Comparison of ENCODE assay signal across 1 cellular context in genomic region chr15:40471778-40472130, GRCh38.
TF ChIP-seq lines count a peak whose summit lies in the region.

No MANE protein-coding gene starts in this region.

TF ChIP-seq in GM23338, 12 proteins besides CTCF, POLR2A, EP300 and RAD21 (continued from another document):
- TF ChIP-seq, protein P1, sequence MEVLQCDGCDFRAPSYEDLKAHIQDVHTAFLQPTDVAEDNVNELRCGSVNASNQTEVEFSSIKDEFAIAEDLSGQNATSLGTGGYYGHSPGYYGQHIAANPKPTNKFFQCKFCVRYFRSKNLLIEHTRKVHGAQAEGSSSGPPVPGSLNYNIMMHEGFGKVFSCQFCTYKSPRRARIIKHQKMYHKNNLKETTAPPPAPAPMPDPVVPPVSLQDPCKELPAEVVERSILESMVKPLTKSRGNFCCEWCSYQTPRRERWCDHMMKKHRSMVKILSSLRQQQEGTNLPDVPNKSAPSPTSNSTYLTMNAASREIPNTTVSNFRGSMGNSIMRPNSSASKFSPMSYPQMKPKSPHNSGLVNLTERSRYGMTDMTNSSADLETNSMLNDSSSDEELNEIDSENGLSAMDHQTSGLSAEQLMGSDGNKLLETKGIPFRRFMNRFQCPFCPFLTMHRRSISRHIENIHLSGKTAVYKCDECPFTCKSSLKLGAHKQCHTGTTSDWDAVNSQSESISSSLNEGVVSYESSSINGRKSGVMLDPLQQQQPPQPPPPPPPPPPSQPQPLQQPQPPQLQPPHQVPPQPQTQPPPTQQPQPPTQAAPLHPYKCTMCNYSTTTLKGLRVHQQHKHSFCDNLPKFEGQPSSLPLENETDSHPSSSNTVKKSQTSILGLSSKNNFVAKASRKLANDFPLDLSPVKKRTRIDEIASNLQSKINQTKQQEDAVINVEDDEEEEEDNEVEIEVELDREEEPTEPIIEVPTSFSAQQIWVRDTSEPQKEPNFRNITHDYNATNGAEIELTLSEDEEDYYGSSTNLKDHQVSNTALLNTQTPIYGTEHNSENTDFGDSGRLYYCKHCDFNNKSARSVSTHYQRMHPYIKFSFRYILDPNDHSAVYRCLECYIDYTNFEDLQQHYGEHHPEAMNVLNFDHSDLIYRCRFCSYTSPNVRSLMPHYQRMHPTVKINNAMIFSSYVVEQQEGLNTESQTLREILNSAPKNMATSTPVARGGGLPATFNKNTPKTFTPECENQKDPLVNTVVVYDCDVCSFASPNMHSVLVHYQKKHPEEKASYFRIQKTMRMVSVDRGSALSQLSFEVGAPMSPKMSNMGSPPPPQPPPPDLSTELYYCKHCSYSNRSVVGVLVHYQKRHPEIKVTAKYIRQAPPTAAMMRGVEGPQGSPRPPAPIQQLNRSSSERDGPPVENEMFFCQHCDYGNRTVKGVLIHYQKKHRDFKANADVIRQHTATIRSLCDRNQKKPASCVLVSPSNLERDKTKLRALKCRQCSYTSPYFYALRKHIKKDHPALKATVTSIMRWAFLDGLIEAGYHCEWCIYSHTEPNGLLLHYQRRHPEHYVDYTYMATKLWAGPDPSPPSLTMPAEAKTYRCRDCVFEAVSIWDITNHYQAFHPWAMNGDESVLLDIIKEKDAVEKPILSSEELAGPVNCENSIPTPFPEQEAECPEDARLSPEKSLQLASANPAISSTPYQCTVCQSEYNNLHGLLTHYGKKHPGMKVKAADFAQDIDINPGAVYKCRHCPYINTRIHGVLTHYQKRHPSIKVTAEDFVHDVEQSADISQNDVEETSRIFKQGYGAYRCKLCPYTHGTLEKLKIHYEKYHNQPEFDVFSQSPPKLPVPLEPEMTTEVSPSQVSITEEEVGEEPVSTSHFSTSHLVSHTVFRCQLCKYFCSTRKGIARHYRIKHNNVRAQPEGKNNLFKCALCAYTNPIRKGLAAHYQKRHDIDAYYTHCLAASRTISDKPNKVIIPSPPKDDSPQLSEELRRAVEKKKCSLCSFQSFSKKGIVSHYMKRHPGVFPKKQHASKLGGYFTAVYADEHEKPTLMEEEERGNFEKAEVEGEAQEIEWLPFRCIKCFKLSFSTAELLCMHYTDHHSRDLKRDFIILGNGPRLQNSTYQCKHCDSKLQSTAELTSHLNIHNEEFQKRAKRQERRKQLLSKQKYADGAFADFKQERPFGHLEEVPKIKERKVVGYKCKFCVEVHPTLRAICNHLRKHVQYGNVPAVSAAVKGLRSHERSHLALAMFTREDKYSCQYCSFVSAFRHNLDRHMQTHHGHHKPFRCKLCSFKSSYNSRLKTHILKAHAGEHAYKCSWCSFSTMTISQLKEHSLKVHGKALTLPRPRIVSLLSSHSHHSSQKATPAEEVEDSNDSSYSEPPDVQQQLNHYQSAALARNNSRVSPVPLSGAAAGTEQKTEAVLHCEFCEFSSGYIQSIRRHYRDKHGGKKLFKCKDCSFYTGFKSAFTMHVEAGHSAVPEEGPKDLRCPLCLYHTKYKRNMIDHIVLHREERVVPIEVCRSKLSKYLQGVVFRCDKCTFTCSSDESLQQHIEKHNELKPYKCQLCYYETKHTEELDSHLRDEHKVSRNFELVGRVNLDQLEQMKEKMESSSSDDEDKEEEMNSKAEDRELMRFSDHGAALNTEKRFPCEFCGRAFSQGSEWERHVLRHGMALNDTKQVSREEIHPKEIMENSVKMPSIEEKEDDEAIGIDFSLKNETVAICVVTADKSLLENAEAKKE (CRISPR knock-in tag; IDR thresholded peaks at IDR 0.05) = no peak
- no peak for TF ChIP-seq REST (IDR thresholded peaks at IDR 0.05; ENCODE audit: unreplicated experiment)
- no peak for TF ChIP-seq NANOG (IDR thresholded peaks at IDR 0.05; ENCODE audit: borderline replicate concordance)
